ENCODE assay signal across 23 cellular contexts in the genomic region with DNA sequence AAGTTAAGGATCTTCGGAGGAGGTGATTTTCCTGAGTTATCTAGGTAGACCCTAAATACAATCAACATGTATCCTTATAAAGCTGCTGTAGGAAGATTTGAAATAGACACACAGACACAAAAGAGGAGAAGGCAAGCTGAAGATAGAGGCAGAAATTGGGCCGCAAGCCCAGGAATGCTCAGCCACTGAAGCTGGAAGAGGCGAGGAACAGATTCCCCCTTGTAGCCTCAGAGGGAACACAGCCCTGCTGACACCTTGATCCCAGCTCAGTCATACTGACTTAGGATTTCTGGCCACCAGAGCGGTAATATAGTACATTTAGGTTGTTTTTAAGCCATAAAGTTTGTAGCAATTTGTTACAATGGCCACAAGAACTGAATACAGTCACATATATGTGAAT.
"Had no signal": no experiment of that assay in that cellular context is flagged by ENCODE, and none has a peak within 500 bp of the region (broad histone marks: within the 10 kb centered on the region; RNA-seq: fewer than 3 reads in every experiment).

No MANE protein-coding gene starts in this region.

- DNase-seq: colonic mucosa; cortex of kidney; effector CD8-positive, alpha-beta T cell; effector memory CD8-positive, alpha-beta T cell; endodermal cell; erythroblast; esophagus squamous epithelium; foreskin fibroblast; foreskin melanocyte; gastrocnemius medialis; glutamatergic neuron; head of caudate nucleus; hippocampal formation; left cardiac atrium; left lung; lower lobe of right lung; mesenchymal stem cell; mucosa of descending colon; naive B cell had no signal

- H3K4me1 Mint-ChIP-seq: endodermal cell, naive B cell had no signal

- H3K27me3 ChIP-seq: colonic mucosa, esophagus squamous epithelium, gastrocnemius medialis, left lung had no signal

- H3K27me3 Mint-ChIP-seq: dendritic cell treated with granulocyte-macrophage colony-stimulating factor and Interleukin-4, amounts not matched to agents 40 ng/mL and 50 ng/mL, for 4 days had no signal

- H3K9me3 ChIP-seq: colonic mucosa, esophagus squamous epithelium, gastrocnemius medialis, left lung, lower lobe of right lung, mucosa of descending colon had no signal

- H3K36me3 ChIP-seq: colonic mucosa, esophagus squamous epithelium, gastrocnemius medialis, left lung, lower lobe of right lung had no signal

- H3K27ac ChIP-seq: colonic mucosa, epithelial cell of prostate, esophagus squamous epithelium, gastrocnemius medialis, left lung, lower lobe of right lung had no signal

- H3K4me1 ChIP-seq: colonic mucosa, lower lobe of right lung had no signal

- H3K4me3 Mint-ChIP-seq: dendritic cell treated with granulocyte-macrophage colony-stimulating factor and Interleukin-4, amounts not matched to agents 40 ng/mL and 50 ng/mL, for 4 days; effector memory CD8-positive, alpha-beta T cell; endodermal cell; mesothelial cell of epicardium; naive B cell had no signal

- H3K9me3 Mint-ChIP-seq: dendritic cell treated with granulocyte-macrophage colony-stimulating factor and Interleukin-4, amounts not matched to agents 40 ng/mL and 50 ng/mL, for 4 days; effector memory CD8-positive, alpha-beta T cell; endodermal cell had no signal

- H3K36me3 Mint-ChIP-seq: mesothelial cell of epicardium, naive B cell had no signal

- H3K27ac Mint-ChIP-seq: dendritic cell treated with granulocyte-macrophage colony-stimulating factor and Interleukin-4, amounts not matched to agents 40 ng/mL and 50 ng/mL, for 4 days; effector memory CD8-positive, alpha-beta T cell; endodermal cell; mesothelial cell of epicardium had no signal

- H3K4me3 ChIP-seq: colonic mucosa, esophagus squamous epithelium, gastrocnemius medialis, left lung, lower lobe of right lung, mucosa of descending colon had no signal

- ATAC-seq: effector memory CD8-positive, alpha-beta T cell; esophagus mucosa; gastrocnemius medialis; left lung; lower lobe of right lung; mucosa of descending colon had no signal
